Comparison of ENCODE assay signal across 12 cellular contexts in genomic region chr1:241413386-241413785, GRCh38. TPM values are rescaled to one million over a fixed set of nuclear protein-coding genes. Genes with fewer than 3 reads are reported as not detected.
DNase-seq lines count a peak whose midpoint lies in the region; ATAC-seq, FAIRE-seq and TF ChIP-seq lines count a peak whose summit lies in the region.
"Had no signal": no experiment of that assay in that cellular context is flagged by ENCODE, and none has a peak within 500 bp of the region (broad histone marks: within the 10 kb centered on the region; RNA-seq: fewer than 3 reads in every experiment).

No MANE protein-coding gene starts in this region.

- no peak for TF ChIP-seq EP300 in SK-N-SH (IDR thresholded peaks at IDR 0.05; ENCODE audit: borderline replicate concordance in 1 of 2, low read depth in 1 of 2, low read length in 1 of 2)
- TF ChIP-seq EP300 in stomach (IDR thresholded peaks at IDR 0.05): no peak

- WGBS in SK-N-SH (ENCODE audit: low lambda C conversion rate): 28% methylated on average over 2 of the region's 2 CpGs
- WGBS in stomach, 5 donors: 35 to 65% (median 54%) methylated on average over 2 of the region's 2 CpGs

- H3F3A ChIP-seq in SK-N-SH (replicated peaks; ENCODE audit: insufficient read depth): no peaks in the 10 kb centered on the region

- H3K79me2 ChIP-seq in SK-N-SH (ENCODE audit: insufficient read depth) (no peaks in the 10 kb centered on the region), astrocyte (ENCODE audit: insufficient read depth, low read length) (no peaks in the 10 kb centered on the region)

- no peak overlapping the region for H2AFZ ChIP-seq in SK-N-SH (ENCODE audit: low read depth)
- no peak overlapping the region for H2AFZ ChIP-seq in astrocyte (ENCODE audit: low read depth, low read length)

- FAIRE-seq in astrocyte (lab: Jason Lieb, UNC): no peak
- FAIRE-seq: A204.1 had no signal

- no peak overlapping the region for H3K4me3 Mint-ChIP-seq in astrocyte (ENCODE audit: unreplicated experiment)
- H3K4me3 Mint-ChIP-seq in T-cell: no peak overlapping the region
- H3K4me3 Mint-ChIP-seq: dendritic cell treated with granulocyte-macrophage colony-stimulating factor and Interleukin-4, amounts not matched to agents 40 ng/mL and 50 ng/mL, for 4 days had no signal

- ATAC-seq in SK-N-SH treated with all-trans-retinoic acid at 6 μM for 48 hours (no peak; the same call in 1 of the 3 replicates), HG03060 (IDR thresholded peaks at IDR 0.05; ENCODE audit: low read depth, unreplicated experiment) (peak; percentile 75), T-cell (replicated peaks in 1 of 4) (no peak)

- H3K27me3 ChIP-seq in SK-N-SH (ENCODE audit: insufficient read depth) (no peaks in the 10 kb centered on the region), astrocyte (ENCODE audit: insufficient read depth, low read length) (no peaks in the 10 kb centered on the region), stomach (no peaks in the 10 kb centered on the region)
- H3K27me3 ChIP-seq: suprapubic skin had no signal

- H3K36me3 ChIP-seq in SK-N-SH (replicated peaks in 1 of 2; ENCODE audit: control insufficient read depth in 1 of 2, insufficient read depth in 2 of 2, low read length in 1 of 2) (no peaks in the 10 kb centered on the region), astrocyte (ENCODE audit: insufficient read depth, low read length) (no peaks in the 10 kb centered on the region), stomach (no peaks in the 10 kb centered on the region)
- H3K36me3 ChIP-seq: suprapubic skin had no signal

- no peaks in the 10 kb centered on the region for H3K9me2 ChIP-seq in SK-N-SH

- intact Hi-C loops in stomach (cut with DNase I; ENCODE audit: low total_unique reads): no loop called here

- H3K9me3 ChIP-seq in SK-N-SH (no peaks in the 10 kb centered on the region), astrocyte (ENCODE audit: insufficient read depth, low read depth, low read length) (no peaks in the 10 kb centered on the region), stomach (no peaks in the 10 kb centered on the region)
- H3K9me3 ChIP-seq: suprapubic skin had no signal

- H3K27ac ChIP-seq in SK-N-SH (ENCODE audit: low read depth in 2 of 2, low read length in 1 of 2) (no peak overlapping the region), astrocyte (ENCODE audit: low read depth, low read length) (no peak overlapping the region), stomach (no peak overlapping the region)
- H3K27ac ChIP-seq: suprapubic skin had no signal

- POLR2A ChIA-PET in SK-N-SH (lab: Yijun Ruan, JAX): no interaction called here
- POLR2A ChIA-PET in T-cell (lab: Charles Lee): no interaction called here

- no peaks in the 10 kb centered on the region for H3K4me1 Mint-ChIP-seq in astrocyte (ENCODE audit: low read depth, unreplicated experiment)
- H3K4me1 Mint-ChIP-seq in T-cell: no peaks in the 10 kb centered on the region

- no peak overlapping the region for H3K4me3 ChIP-seq in SK-N-SH (ENCODE audit: low read depth in 2 of 2, low read length in 1 of 2)
- no peak overlapping the region for H3K4me3 ChIP-seq in astrocyte (ENCODE audit: insufficient read depth, low read depth, low read length)
- no peak overlapping the region for H3K4me3 ChIP-seq in skeletal muscle cell (ENCODE audit: low read depth, low read length)
- H3K4me3 ChIP-seq in stomach: no peak overlapping the region
- H3K4me3 ChIP-seq: suprapubic skin had no signal

- DNase-seq in SK-N-SH (no peak), astrocyte (ENCODE audit: low read depth) (peak; percentile 57), skeletal muscle cell (ENCODE audit: low read depth) (peak; percentile 34), stomach (no peak), T-cell (no peak)
- no peak for DNase-seq in stimulated activated CD4-positive, alpha-beta T cell treated with anti-CD3 and anti-CD28 coated beads, Interleukin-2, amount 100 ng/mL, for 24 hours

- H3K27me3 Mint-ChIP-seq in astrocyte (ENCODE audit: low read depth, unreplicated experiment): peaks cover 2% of the 10 kb centered on the region
- peaks cover 0 to 26% of the 10 kb centered on the region in 2 donors for H3K27me3 Mint-ChIP-seq in T-cell
- H3K27me3 Mint-ChIP-seq: dendritic cell treated with granulocyte-macrophage colony-stimulating factor and Interleukin-4, amounts not matched to agents 40 ng/mL and 50 ng/mL, for 4 days had no signal

- TF ChIP-seq CTCF in SK-N-SH (IDR thresholded peaks at IDR 0.05) (no peak), astrocyte (IDR thresholded peaks at IDR 0.05; ENCODE audit: insufficient read depth, low read depth, low read length) (no peak), stomach (IDR thresholded peaks at IDR 0.05) (no peak)

- H3K9ac ChIP-seq in SK-N-SH (no peak overlapping the region), astrocyte (ENCODE audit: low read length) (no peak overlapping the region)

- H3K4me2 ChIP-seq in SK-N-SH (no peak overlapping the region), astrocyte (ENCODE audit: low read length) (no peak overlapping the region)

- CTCF ChIA-PET in SK-N-SH (lab: Yijun Ruan, JAX) (interaction anchor here (0.8 to 3.0 kb wide), 2 partner anchors 525 to 683 kb away, joined by 3 to 9 read pairs; no protein-coding TSS in a partner anchor), T-cell (lab: Charles Lee) (no interaction called here)

- TF ChIP-seq POLR2A in stomach (IDR thresholded peaks at IDR 0.05): no peak

- H3K9me3 Mint-ChIP-seq in astrocyte (ENCODE audit: unreplicated experiment) (peaks cover 2% of the 10 kb centered on the region), T-cell (peaks cover 0 to 5% (median 3%) of the 10 kb centered on the region in 3 donors)
- H3K9me3 Mint-ChIP-seq: dendritic cell treated with granulocyte-macrophage colony-stimulating factor and Interleukin-4, amounts not matched to agents 40 ng/mL and 50 ng/mL, for 4 days had no signal

- H3K36me3 Mint-ChIP-seq in astrocyte (ENCODE audit: low read depth, unreplicated experiment): no peaks in the 10 kb centered on the region
- H3K36me3 Mint-ChIP-seq in T-cell: no peaks in the 10 kb centered on the region

- no peaks in the 10 kb centered on the region for H4K20me1 ChIP-seq in SK-N-SH (ENCODE audit: insufficient read depth)
- H4K20me1 ChIP-seq in astrocyte (ENCODE audit: insufficient read depth, low read length): no peaks in the 10 kb centered on the region

- H3K4me1 ChIP-seq in SK-N-SH (ENCODE audit: control insufficient read depth in 1 of 2, insufficient read depth in 2 of 2, low read depth in 1 of 2, low read length in 1 of 2) (peaks cover 0 to 2% of the 10 kb centered on the region in 2 experiments; a peak in 1 of 4 replicates), astrocyte (ENCODE audit: insufficient read depth, low read length) (peaks cover 2% of the 10 kb centered on the region), stomach (peaks cover 0 to 13% (median 0%) of the 10 kb centered on the region in 4 donors)
- H3K4me1 ChIP-seq: suprapubic skin had no signal

- H3K27ac Mint-ChIP-seq in astrocyte (ENCODE audit: unreplicated experiment) (no peak overlapping the region), T-cell (no peak overlapping the region)
- H3K27ac Mint-ChIP-seq: dendritic cell treated with granulocyte-macrophage colony-stimulating factor and Interleukin-4, amounts not matched to agents 40 ng/mL and 50 ng/mL, for 4 days had no signal

- no peak for TF ChIP-seq RAD21 in SK-N-SH (IDR thresholded peaks at IDR 0.05; ENCODE audit: low read length)

TF ChIP-seq in SK-N-SH, 30 proteins besides CTCF, POLR2A, EP300 and RAD21:
- TF ChIP-seq POLR2AphosphoS5 (IDR thresholded peaks at IDR 0.05; ENCODE audit: low read depth, low read length) (no peak), FOXM1 (IDR thresholded peaks at IDR 0.05; ENCODE audit: low read depth) (no peak), NFIC (IDR thresholded peaks at IDR 0.05; ENCODE audit: borderline replicate concordance) (no peak), TCF12 (IDR thresholded peaks at IDR 0.05) (0 out of 2 replicates have a peak, but pooled peaks have one; percentile 64), RCOR1 (IDR thresholded peaks at IDR 0.05; ENCODE audit: low read length) (no peak), PBX3 (IDR thresholded peaks at IDR 0.05) (0 out of 2 replicates have a peak, but pooled peaks have one; percentile 13), YY1 (IDR thresholded peaks at IDR 0.05; ENCODE audit: low read depth) (no peak)

TF ChIP-seq in SK-N-SH treated with all-trans-retinoic acid at 6 μM for 48 hours, 23 proteins besides CTCF, POLR2A, EP300 and RAD21:
- TF ChIP-seq CSDC2 (CRISPR knock-in tag; IDR thresholded peaks at IDR 0.05) (no peak), ZFP3 (CRISPR knock-in tag; IDR thresholded peaks at IDR 0.05) (no peak), TOX (CRISPR knock-in tag; IDR thresholded peaks at IDR 0.05; ENCODE audit: borderline replicate concordance) (no peak), TSHZ2 (CRISPR knock-in tag; IDR thresholded peaks at IDR 0.05) (no peak), ZFP30 (CRISPR knock-in tag; IDR thresholded peaks at IDR 0.05) (no peak), ISL1 (CRISPR knock-in tag; IDR thresholded peaks at IDR 0.05) (no peak)
TF ChIP-seq in SK-N-SH treated with all-trans-retinoic acid at 6 μM for 48 hours: peak in this region for 0.

RNA-seq across cellular contexts. Expression of gene RGS7, which starts 56.4 kb away (rescaled TPM):
- polyA plus RNA-seq in SK-N-SH (2012; rRNA removed) (0.36 and 0.60 TPM in 2 replicates), stomach (1 to 10 TPM in 1 of 3 donors, under 1 TPM in 2; 0.23 to 2.0 (median 0.68) TPM)
- polyA plus RNA-seq in SK-N-SH (2012; cell fraction: cytosol; rRNA removed): 0.69 and 0.95 TPM in 2 replicates
- polyA plus RNA-seq in SK-N-SH (2012; cell fraction: nucleus; rRNA removed): 0.16 and 0.21 TPM in 2 replicates
- total RNA-seq in astrocyte (0.17 and 0.18 TPM in 2 replicates), stomach (1 to 10 TPM in 3 of 5 donors, not detected in 2; 1.8 to 2.9 (median 2.2) TPM), T-cell (not detected)
- total RNA-seq: skeletal muscle tissue, suprapubic skin had no signal

Comparison
In these comparisons a context has a peak if more than half of its experiments do, and no peak if none do; other contexts are left out.
1. DNase-seq: peak in astrocyte (single experiment) and skeletal muscle cell (single experiment); none in SK-N-SH (single experiment), stomach (single experiment), T-cell (0 of 34) and stimulated activated CD4-positive, alpha-beta T cell treated with anti-CD3 and anti-CD28 coated beads, Interleukin-2, amount 100 ng/mL, for 24 hours (0 of 2).